Comparison of ENCODE assay signal across 27 cellular contexts in genomic region chr3:127773752-127774395, GRCh38. TPM values are rescaled to one million over a fixed set of nuclear protein-coding genes. Genes with fewer than 3 reads are reported as not detected.
DNase-seq lines count a peak whose midpoint lies in the region; ATAC-seq, FAIRE-seq and TF ChIP-seq lines count a peak whose summit lies in the region.
"Had no signal": no experiment of that assay in that cellular context is flagged by ENCODE, and none has a peak within 500 bp of the region (broad histone marks: within the 10 kb centered on the region; RNA-seq: fewer than 3 reads in every experiment).

No MANE protein-coding gene starts in this region.

- peak; percentile 43 for DNase-seq in kidney
- DNase-seq in small intestine, result peak; percentile 51
- no peak for DNase-seq in H54 (ENCODE audit: insufficient read length, low spot score)
- DNase-seq in testis, result no peak
- no peak for DNase-seq in SW 1271 (lab: John Stamatoyannopoulos, UW)
- DNase-seq: ACHN; activated CD4-positive, CD25-positive, alpha-beta regulatory T cell treated with anti-CD3 and anti-CD28 coated beads, Interleukin-2, amount 50 U/mL, for 72 hours; activated CD8-positive, alpha-beta T cell treated with anti-CD3 and anti-CD28 coated beads, Interleukin-2, amount 10 ng/mL, durations not matched to agents 7 days and 5 days; activated T-cell treated with anti-CD3 and anti-CD28 coated beads, Interleukin-2, amount 50 U/mL, for 1 hour; adrenal gland; C1 segment of cervical spinal cord; foreskin keratinocyte; HCEC 1CT; hippocampal formation; immature natural killer cell; MG63; NCI-H446 treated with DMSO at 0.1 percent for 48 hours; SJCRH30 had no signal

- no peaks in the 10 kb centered on the region for H3K36me3 ChIP-seq in BLaER1 treated with 17β-estradiol and CSF1 and Interleukin-3, amounts not matched to agents 10 nM and 100 nM
- peaks cover 36% of the 10 kb centered on the region for H3K36me3 ChIP-seq in Loucy (ENCODE audit: insufficient read depth, low read length)
- no peaks in the 10 kb centered on the region for H3K36me3 ChIP-seq in kidney (ENCODE audit: control insufficient read depth in 1 of 2, insufficient read depth in 2 of 2, low read length in 2 of 2)
- H3K36me3 ChIP-seq in small intestine (ENCODE audit: control insufficient read depth in 2 of 2, insufficient read depth in 2 of 2, low read length in 2 of 2), result no peaks in the 10 kb centered on the region
- no peaks in the 10 kb centered on the region for H3K36me3 ChIP-seq in testis (ENCODE audit: low read depth, missing control alignments)
- H3K36me3 ChIP-seq: adrenal gland, Peyer's patch had no signal

- H3K27me3 ChIP-seq in BLaER1 treated with 17β-estradiol and CSF1 and Interleukin-3, amounts not matched to agents 10 nM and 100 nM, result no peaks in the 10 kb centered on the region
- H3K27me3 ChIP-seq in Loucy (ENCODE audit: insufficient read depth, low read length, poor library complexity, severe bottlenecking), result no peaks in the 10 kb centered on the region
- no peaks in the 10 kb centered on the region for H3K27me3 ChIP-seq in small intestine (ENCODE audit: control insufficient read depth in 2 of 2, insufficient read depth in 2 of 2, low read length in 2 of 2)
- no peaks in the 10 kb centered on the region for H3K27me3 ChIP-seq in testis
- H3K27me3 ChIP-seq: adrenal gland, foreskin keratinocyte, MG63, Peyer's patch, SJCRH30 had no signal

- TF ChIP-seq POLR2A in H54 (IDR thresholded peaks at IDR 0.05; ENCODE audit: low read depth, low read length) (no peak), testis (IDR thresholded peaks at IDR 0.05) (no peak)

- H3K9me2 ChIP-seq in Loucy (replicated peaks; ENCODE audit: low read depth, low read length), result no peaks in the 10 kb centered on the region

- H3K79me2 ChIP-seq in Loucy (ENCODE audit: insufficient read depth, low read length), result peaks cover 99% of the 10 kb centered on the region

- no peaks in the 10 kb centered on the region for H3F3A ChIP-seq in Loucy (ENCODE audit: low read depth)

- no peak overlapping the region for H3K4me3 ChIP-seq in BLaER1 treated with 17β-estradiol and CSF1 and Interleukin-3, amounts not matched to agents 10 nM and 100 nM
- no peak overlapping the region for H3K4me3 ChIP-seq in Loucy (ENCODE audit: low read length, poor library complexity, severe bottlenecking)
- H3K4me3 ChIP-seq in kidney (ENCODE audit: low read length in 2 of 2), result no peak overlapping the region
- no peak overlapping the region for H3K4me3 ChIP-seq in small intestine (ENCODE audit: low read depth in 1 of 2, low read length in 2 of 2)
- H3K4me3 ChIP-seq in testis, result no peak overlapping the region
- H3K4me3 ChIP-seq: adrenal gland, coronary artery, MG63, Peyer's patch, SJCRH30 had no signal

- FAIRE-seq in kidney (lab: Jason Lieb, UNC), result no peak
- no peak for FAIRE-seq in small intestine (lab: Jason Lieb, UNC)
- no peak for FAIRE-seq in H54 (lab: Jason Lieb, UNC)
- FAIRE-seq: GM12891, TTC549 had no signal

- H3K4me2 ChIP-seq in BLaER1 treated with 17β-estradiol and CSF1 and Interleukin-3, amounts not matched to agents 10 nM and 100 nM, result peak overlapping the region in 10 of 11 experiments; percentile 4 to 95 (median 84); a peak in 13 of 22 replicates
- no peak overlapping the region for H3K4me2 ChIP-seq in Loucy (ENCODE audit: low read depth, low read length, poor library complexity, severe bottlenecking)

- no peak overlapping the region for H3K27ac ChIP-seq in BLaER1 treated with 17β-estradiol and CSF1 and Interleukin-3, amounts not matched to agents 10 nM and 100 nM
- H3K27ac ChIP-seq in kidney (ENCODE audit: low read depth in 2 of 2, low read length in 2 of 2) (no peak overlapping the region), small intestine (ENCODE audit: low read depth in 1 of 2, low read length in 1 of 2) (no peak overlapping the region), testis (no peak overlapping the region)
- H3K27ac ChIP-seq: adrenal gland, foreskin keratinocyte had no signal

- peaks cover 8 to 18% (median 14%) of the 10 kb centered on the region in 11 experiments; a peak in 21 of 22 replicates for H3K9me3 ChIP-seq in BLaER1 treated with 17β-estradiol and CSF1 and Interleukin-3, amounts not matched to agents 10 nM and 100 nM (replicated peaks in 1 of 11)
- H3K9me3 ChIP-seq in Loucy (ENCODE audit: insufficient read depth, low read depth, low read length) (peaks cover 9% of the 10 kb centered on the region; the same call in 1 of the 2 replicates), kidney (ENCODE audit: control insufficient read depth in 1 of 2, low read length in 2 of 2) (peaks cover 0 to 5% of the 10 kb centered on the region in 2 donors), small intestine (ENCODE audit: control insufficient read depth, low read depth) (no peaks in the 10 kb centered on the region), testis (no peaks in the 10 kb centered on the region)
- H3K9me3 ChIP-seq: adrenal gland, MG63 had no signal

- H4K20me1 ChIP-seq in BLaER1 treated with 17β-estradiol and CSF1 and Interleukin-3, amounts not matched to agents 10 nM and 100 nM, result no peaks in the 10 kb centered on the region
- no peaks in the 10 kb centered on the region for H4K20me1 ChIP-seq in Loucy (ENCODE audit: insufficient read depth, low read length, poor library complexity, severe bottlenecking)

- intact Hi-C loops in kidney (cut with DNase I), result no loop called here
- intact Hi-C loops in testis (cut with DNase I; ENCODE audit: low total_unique reads), result no loop called here

- no peak for ATAC-seq in HG02588 (IDR thresholded peaks at IDR 0.05; ENCODE audit: unreplicated experiment)
- ATAC-seq: activated CD8-positive, alpha-beta T cell treated with anti-CD3 and anti-CD28 coated beads, Interleukin-2, amount 10 ng/mL, durations not matched to agents 7 days and 5 days; esophagus mucosa; foreskin keratinocyte; left lobe of liver had no signal

- 65 to 82% (median 77%) methylated on average over 8 of the region's 8 CpGs for WGBS in small intestine, 3 donors
- WGBS in testis, 2 donors, result 91 to 93% methylated on average over 8 of the region's 8 CpGs

- no peak overlapping the region for H2AFZ ChIP-seq in Loucy (ENCODE audit: low read length)

- peaks cover 43 to 77% (median 55%) of the 10 kb centered on the region in 10 experiments for H3K4me1 ChIP-seq in BLaER1 treated with 17β-estradiol and CSF1 and Interleukin-3, amounts not matched to agents 10 nM and 100 nM
- H3K4me1 ChIP-seq in Loucy (ENCODE audit: insufficient read depth, low read length, poor library complexity, severe bottlenecking), result peaks cover 65% of the 10 kb centered on the region
- H3K4me1 ChIP-seq in kidney (ENCODE audit: control insufficient read depth in 1 of 2, insufficient read depth in 1 of 2, low read depth in 1 of 2, low read length in 2 of 2), result peaks cover 10% of the 10 kb centered on the region in 2 donors
- H3K4me1 ChIP-seq in small intestine (ENCODE audit: control insufficient read depth in 2 of 2, insufficient read depth in 1 of 2, low read depth in 1 of 2, low read length in 1 of 2), result peaks cover 5 to 8% of the 10 kb centered on the region in 2 donors
- H3K4me1 ChIP-seq in testis, result peaks cover 11% of the 10 kb centered on the region

- TF ChIP-seq CTCF in Loucy (conservative IDR thresholded peaks at IDR 0.05; ENCODE audit: low read length) (no peak), kidney (IDR thresholded peaks at IDR 0.05; ENCODE audit: borderline replicate concordance, extremely low read depth, insufficient read depth) (no peak), testis (IDR thresholded peaks at IDR 0.05) (no peak)

- H3K9ac ChIP-seq in BLaER1 treated with 17β-estradiol and CSF1 and Interleukin-3, amounts not matched to agents 10 nM and 100 nM, result no peak overlapping the region
- peak overlapping the region; percentile 75 for H3K9ac ChIP-seq in Loucy (ENCODE audit: low read depth, low read length, poor library complexity, severe bottlenecking)
- no peak overlapping the region for H3K9ac ChIP-seq in kidney (ENCODE audit: low read length in 2 of 2)

RNA-seq across cellular contexts. Expression of gene MGLL, which starts 48.4 kb away (rescaled TPM):
- total RNA-seq in kidney (250 TPM), testis (10 to 100 TPM; 18.3 to 19.2 TPM)
- polyA plus RNA-seq in kidney (ENCODE audit: insufficient read depth, low read depth, low replicate concordance) (74.2 TPM), small intestine (10 to 100 TPM; 42.4 to 47.2 (median 43.8) TPM), testis (ENCODE audit: insufficient read depth, low read depth, low replicate concordance) (26.0 TPM)

Comparison
In these comparisons a context has a peak if more than half of its experiments do, and no peak if none do; other contexts are left out.
1. DNase-seq: peak in kidney (single experiment) and small intestine (single experiment); none in H54 (single experiment), testis (single experiment) and SW 1271 (0 of 2).